Comparison of ENCODE assay signal across 1 cellular context in the genomic region with DNA sequence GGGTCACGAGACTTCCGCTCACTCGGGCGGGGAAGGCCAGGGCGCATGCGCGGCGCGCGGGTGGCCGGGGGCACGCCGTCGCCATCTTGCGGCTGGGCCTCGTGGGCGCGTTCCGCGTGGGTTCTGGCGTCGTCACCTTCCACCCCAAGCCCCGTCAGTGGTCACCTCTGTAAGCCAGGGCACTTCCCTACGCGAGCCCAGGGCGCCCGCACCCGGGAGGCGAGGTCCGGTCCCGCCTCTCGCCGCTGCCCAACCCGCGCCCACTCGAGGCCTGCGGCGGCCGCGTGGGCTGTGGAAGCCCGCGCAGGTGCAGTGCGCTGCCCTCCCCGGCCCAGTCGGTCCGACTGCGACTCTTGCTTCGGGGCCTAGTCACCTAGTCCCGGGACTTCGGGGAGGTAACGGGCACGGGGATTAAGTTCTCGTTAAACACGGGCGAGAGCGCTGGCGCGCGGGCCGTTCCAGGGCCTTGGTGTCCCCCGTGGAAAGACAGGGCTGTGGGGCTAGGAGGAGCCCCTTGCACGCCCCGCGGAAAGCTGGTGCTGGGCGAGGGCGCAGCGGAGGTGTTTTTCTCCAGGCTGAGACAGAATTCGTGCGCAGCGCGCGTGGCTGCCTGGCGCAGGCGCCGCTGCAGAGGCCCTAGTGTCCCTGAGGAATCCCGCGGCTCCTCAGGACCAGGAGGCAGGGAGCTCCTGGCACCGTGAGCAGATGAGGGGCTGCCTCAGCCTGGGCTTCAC.
TF ChIP-seq lines count a peak whose summit lies in the region.

No MANE protein-coding gene starts in this region.

TF ChIP-seq in HepG2, 621 proteins besides CTCF, POLR2A, EP300 and RAD21 (continued from another document and continues in another):
- TF ChIP-seq PLRG1 (conservative IDR thresholded peaks at IDR 0.05) = no peak
- TF ChIP-seq LCORL (IDR thresholded peaks at IDR 0.05) = no peak
- peak; percentile 75 for TF ChIP-seq LCORL (CRISPR knock-in tag; IDR thresholded peaks at IDR 0.05)
- TF ChIP-seq ZNF337 (CRISPR knock-in tag; IDR thresholded peaks at IDR 0.05; ENCODE audit: borderline replicate concordance, low read depth) = peak; percentile 76; the same call in 1 of the 2 replicates
- peak; percentile 99 for TF ChIP-seq ZNF749 (CRISPR knock-in tag; IDR thresholded peaks at IDR 0.05; ENCODE audit: borderline replicate concordance)
- TF ChIP-seq ZNF329 (CRISPR knock-in tag; IDR thresholded peaks at IDR 0.05; ENCODE audit: low read depth) = peak; percentile 87
- TF ChIP-seq FIP1L1 (IDR thresholded peaks at IDR 0.05; ENCODE audit: borderline replicate concordance, insufficient read depth, low read depth, low read length) = no peak
- TF ChIP-seq ELF1 (CRISPR knock-in tag; IDR thresholded peaks at IDR 0.05) = peak; percentile 93
- TF ChIP-seq, protein P1, sequence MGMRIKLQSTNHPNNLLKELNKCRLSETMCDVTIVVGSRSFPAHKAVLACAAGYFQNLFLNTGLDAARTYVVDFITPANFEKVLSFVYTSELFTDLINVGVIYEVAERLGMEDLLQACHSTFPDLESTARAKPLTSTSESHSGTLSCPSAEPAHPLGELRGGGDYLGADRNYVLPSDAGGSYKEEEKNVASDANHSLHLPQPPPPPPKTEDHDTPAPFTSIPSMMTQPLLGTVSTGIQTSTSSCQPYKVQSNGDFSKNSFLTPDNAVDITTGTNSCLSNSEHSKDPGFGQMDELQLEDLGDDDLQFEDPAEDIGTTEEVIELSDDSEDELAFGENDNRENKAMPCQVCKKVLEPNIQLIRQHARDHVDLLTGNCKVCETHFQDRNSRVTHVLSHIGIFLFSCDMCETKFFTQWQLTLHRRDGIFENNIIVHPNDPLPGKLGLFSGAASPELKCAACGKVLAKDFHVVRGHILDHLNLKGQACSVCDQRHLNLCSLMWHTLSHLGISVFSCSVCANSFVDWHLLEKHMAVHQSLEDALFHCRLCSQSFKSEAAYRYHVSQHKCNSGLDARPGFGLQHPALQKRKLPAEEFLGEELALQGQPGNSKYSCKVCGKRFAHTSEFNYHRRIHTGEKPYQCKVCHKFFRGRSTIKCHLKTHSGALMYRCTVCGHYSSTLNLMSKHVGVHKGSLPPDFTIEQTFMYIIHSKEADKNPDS (CRISPR knock-in tag; IDR thresholded peaks at IDR 0.05) = peak; percentile 43; the same call in 1 of the 2 replicates
- peak; percentile 99 for TF ChIP-seq ZNF446 (CRISPR knock-in tag; IDR thresholded peaks at IDR 0.05)
- TF ChIP-seq AGO1 (IDR thresholded peaks at IDR 0.05; ENCODE audit: low read depth, low read length, poor library complexity, severe bottlenecking) = peak; percentile 93
- peak; percentile 98 for TF ChIP-seq ZSCAN21 (CRISPR knock-in tag; IDR thresholded peaks at IDR 0.05; ENCODE audit: borderline replicate concordance)
- TF ChIP-seq SMAD9 (CRISPR knock-in tag; IDR thresholded peaks at IDR 0.05) = peak; percentile 87; the same call in 1 of the 2 replicates
- no peak for TF ChIP-seq SCMH1 (CRISPR knock-in tag; IDR thresholded peaks at IDR 0.05; ENCODE audit: borderline replicate concordance)
- TF ChIP-seq, protein P2, sequence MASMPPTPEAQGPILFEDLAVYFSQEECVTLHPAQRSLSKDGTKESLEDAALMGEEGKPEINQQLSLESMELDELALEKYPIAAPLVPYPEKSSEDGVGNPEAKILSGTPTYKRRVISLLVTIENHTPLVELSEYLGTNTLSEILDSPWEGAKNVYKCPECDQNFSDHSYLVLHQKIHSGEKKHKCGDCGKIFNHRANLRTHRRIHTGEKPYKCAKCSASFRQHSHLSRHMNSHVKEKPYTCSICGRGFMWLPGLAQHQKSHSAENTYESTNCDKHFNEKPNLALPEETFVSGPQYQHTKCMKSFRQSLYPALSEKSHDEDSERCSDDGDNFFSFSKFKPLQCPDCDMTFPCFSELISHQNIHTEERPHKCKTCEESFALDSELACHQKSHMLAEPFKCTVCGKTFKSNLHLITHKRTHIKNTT (CRISPR knock-in tag; IDR thresholded peaks at IDR 0.05) = no peak
- TF ChIP-seq, protein P3, sequence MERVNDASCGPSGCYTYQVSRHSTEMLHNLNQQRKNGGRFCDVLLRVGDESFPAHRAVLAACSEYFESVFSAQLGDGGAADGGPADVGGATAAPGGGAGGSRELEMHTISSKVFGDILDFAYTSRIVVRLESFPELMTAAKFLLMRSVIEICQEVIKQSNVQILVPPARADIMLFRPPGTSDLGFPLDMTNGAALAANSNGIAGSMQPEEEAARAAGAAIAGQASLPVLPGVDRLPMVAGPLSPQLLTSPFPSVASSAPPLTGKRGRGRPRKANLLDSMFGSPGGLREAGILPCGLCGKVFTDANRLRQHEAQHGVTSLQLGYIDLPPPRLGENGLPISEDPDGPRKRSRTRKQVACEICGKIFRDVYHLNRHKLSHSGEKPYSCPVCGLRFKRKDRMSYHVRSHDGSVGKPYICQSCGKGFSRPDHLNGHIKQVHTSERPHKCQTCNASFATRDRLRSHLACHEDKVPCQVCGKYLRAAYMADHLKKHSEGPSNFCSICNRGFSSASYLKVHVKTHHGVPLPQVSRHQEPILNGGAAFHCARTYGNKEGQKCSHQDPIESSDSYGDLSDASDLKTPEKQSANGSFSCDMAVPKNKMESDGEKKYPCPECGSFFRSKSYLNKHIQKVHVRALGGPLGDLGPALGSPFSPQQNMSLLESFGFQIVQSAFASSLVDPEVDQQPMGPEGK (CRISPR knock-in tag; IDR thresholded peaks at IDR 0.05) = peak; percentile 89; the same call in 1 of the 2 replicates
- peak; percentile 78; the same call in 2 of the 3 replicates for TF ChIP-seq MXI1 (IDR thresholded peaks at IDR 0.05; ENCODE audit: borderline replicate concordance, low read depth, low read length)
- no peak; the same call in 1 of the 2 replicates for TF ChIP-seq FOXM1 (CRISPR knock-in tag; IDR thresholded peaks at IDR 0.05)
- TF ChIP-seq, protein P4, sequence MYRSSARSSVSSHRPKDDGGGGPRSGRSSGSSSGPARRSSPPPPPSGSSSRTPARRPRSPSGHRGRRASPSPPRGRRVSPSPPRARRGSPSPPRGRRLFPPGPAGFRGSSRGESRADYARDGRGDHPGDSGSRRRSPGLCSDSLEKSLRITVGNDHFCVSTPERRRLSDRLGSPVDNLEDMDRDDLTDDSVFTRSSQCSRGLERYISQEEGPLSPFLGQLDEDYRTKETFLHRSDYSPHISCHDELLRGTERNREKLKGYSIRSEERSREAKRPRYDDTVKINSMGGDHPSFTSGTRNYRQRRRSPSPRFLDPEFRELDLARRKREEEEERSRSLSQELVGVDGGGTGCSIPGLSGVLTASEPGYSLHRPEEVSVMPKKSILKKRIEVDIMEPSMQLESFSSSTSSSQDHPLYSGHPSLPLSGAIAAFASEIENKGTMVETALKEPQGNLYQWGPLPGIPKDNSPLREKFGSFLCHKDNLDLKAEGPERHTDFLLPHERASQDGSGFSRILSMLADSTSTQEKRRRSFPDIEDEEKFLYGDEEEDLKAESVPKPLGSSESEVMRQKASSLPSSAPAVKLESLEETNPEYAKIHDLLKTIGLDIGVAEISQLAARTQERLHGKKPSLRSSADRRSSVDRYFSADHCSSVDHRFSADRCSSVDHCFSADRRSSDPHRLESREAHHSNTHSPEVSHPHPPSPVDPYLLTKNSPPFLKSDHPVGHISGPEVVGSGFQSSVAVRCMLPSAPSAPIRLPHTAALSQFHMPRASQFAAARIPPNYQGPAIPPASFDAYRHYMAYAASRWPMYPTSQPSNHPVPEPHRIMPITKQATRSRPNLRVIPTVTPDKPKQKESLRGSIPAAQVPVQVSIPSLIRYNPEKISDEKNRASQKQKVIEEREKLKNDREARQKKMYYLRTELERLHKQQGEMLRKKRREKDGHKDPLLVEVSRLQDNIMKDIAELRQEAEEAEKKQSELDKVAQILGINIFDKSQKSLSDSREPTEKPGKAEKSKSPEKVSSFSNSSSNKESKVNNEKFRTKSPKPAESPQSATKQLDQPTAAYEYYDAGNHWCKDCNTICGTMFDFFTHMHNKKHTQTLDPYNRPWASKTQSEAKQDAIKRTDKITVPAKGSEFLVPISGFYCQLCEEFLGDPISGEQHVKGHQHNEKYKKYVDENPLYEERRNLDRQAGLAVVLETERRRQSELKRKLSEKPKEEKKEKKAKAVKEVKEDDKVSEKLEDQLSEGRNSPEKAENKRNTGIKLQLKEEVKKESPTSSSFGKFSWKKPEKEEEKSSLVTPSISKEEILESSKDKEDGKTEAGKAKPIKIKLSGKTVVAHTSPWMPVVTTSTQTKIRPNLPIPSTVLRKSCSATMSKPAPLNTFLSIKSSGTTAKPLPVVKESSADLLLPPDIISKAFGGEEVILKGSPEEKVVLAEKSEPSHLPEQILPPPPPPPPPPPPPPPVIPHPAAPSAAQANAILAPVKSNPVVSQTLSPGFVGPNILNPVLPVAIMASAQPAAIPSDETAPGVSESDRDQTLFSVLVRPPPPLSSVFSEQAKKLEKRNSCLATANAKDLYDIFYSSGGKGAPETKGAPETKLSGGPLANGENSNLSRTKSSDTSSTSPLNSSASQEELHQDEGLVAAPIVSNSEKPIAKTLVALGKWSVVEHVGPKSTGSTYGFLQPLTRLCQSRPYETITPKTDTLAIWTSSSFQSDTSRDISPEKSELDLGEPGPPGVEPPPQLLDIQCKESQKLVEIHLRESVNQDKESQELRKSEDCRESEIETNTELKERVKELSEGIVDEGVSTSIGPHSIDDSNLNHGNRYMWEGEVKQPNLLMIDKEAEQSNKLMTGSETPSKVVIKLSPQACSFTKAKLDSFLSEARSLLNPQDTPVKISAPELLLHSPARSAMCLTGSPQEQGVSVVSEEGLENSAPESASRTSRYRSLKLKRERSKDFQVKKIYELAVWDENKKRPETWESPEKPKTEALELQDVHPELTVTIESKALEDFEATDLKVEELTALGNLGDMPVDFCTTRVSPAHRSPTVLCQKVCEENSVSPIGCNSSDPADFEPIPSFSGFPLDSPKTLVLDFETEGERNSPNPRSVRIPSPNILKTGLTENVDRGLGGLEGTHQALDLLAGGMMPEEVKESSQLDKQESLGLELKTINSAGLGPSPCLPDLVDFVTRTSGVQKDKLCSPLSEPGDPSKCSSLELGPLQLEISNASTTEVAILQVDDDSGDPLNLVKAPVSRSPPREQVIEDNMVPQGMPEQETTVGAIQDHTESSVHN (CRISPR knock-in tag; IDR thresholded peaks at IDR 0.05) = peak; percentile 94
- no peak for TF ChIP-seq ZNF3 (CRISPR knock-in tag; IDR thresholded peaks at IDR 0.05)
- no peak for TF ChIP-seq ATF7 (IDR thresholded peaks at IDR 0.05)
- peak; percentile 73 for TF ChIP-seq ATF7 (CRISPR knock-in tag; IDR thresholded peaks at IDR 0.05)
- no peak for TF ChIP-seq NFIC (IDR thresholded peaks at IDR 0.05; ENCODE audit: low read length)
- TF ChIP-seq, protein P5, sequence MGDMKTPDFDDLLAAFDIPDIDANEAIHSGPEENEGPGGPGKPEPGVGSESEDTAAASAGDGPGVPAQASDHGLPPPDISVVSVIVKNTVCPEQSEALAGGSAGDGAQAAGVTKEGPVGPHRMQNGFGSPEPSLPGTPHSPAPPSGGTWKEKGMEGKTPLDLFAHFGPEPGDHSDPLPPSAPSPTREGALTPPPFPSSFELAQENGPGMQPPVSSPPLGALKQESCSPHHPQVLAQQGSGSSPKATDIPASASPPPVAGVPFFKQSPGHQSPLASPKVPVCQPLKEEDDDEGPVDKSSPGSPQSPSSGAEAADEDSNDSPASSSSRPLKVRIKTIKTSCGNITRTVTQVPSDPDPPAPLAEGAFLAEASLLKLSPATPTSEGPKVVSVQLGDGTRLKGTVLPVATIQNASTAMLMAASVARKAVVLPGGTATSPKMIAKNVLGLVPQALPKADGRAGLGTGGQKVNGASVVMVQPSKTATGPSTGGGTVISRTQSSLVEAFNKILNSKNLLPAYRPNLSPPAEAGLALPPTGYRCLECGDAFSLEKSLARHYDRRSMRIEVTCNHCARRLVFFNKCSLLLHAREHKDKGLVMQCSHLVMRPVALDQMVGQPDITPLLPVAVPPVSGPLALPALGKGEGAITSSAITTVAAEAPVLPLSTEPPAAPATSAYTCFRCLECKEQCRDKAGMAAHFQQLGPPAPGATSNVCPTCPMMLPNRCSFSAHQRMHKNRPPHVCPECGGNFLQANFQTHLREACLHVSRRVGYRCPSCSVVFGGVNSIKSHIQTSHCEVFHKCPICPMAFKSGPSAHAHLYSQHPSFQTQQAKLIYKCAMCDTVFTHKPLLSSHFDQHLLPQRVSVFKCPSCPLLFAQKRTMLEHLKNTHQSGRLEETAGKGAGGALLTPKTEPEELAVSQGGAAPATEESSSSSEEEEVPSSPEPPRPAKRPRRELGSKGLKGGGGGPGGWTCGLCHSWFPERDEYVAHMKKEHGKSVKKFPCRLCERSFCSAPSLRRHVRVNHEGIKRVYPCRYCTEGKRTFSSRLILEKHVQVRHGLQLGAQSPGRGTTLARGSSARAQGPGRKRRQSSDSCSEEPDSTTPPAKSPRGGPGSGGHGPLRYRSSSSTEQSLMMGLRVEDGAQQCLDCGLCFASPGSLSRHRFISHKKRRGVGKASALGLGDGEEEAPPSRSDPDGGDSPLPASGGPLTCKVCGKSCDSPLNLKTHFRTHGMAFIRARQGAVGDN (CRISPR knock-in tag; IDR thresholded peaks at IDR 0.05) = peak; percentile 96
- TF ChIP-seq ZNF543 (CRISPR knock-in tag; IDR thresholded peaks at IDR 0.05) = peak; percentile 92
- TF ChIP-seq, protein P6, sequence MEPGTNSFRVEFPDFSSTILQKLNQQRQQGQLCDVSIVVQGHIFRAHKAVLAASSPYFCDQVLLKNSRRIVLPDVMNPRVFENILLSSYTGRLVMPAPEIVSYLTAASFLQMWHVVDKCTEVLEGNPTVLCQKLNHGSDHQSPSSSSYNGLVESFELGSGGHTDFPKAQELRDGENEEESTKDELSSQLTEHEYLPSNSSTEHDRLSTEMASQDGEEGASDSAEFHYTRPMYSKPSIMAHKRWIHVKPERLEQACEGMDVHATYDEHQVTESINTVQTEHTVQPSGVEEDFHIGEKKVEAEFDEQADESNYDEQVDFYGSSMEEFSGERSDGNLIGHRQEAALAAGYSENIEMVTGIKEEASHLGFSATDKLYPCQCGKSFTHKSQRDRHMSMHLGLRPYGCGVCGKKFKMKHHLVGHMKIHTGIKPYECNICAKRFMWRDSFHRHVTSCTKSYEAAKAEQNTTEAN (CRISPR knock-in tag; conservative IDR thresholded peaks at IDR 0.05) = peak; percentile 77
- no peak for TF ChIP-seq ZFP36L2 (CRISPR knock-in tag; IDR thresholded peaks at IDR 0.05)
- peak; percentile 84 for TF ChIP-seq POGZ (CRISPR knock-in tag; IDR thresholded peaks at IDR 0.05)
- TF ChIP-seq, protein P7, sequence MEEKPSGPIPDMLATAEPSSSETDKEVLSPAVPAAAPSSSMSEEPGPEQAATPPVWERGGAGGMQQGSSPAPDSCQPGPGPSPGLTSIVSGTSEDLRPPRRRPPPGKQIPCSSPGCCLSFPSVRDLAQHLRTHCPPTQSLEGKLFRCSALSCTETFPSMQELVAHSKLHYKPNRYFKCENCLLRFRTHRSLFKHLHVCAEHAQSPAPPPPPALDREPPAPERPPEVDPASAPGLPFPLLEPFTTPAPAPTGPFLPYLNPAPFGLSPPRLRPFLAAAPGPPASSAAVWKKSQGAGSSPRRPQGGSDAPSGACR (CRISPR knock-in tag; IDR thresholded peaks at IDR 0.05) = no peak; the same call in 1 of the 2 replicates
- no peak for TF ChIP-seq SMARCE1 (IDR thresholded peaks at IDR 0.05; ENCODE audit: borderline replicate concordance)
- peak; percentile 94 for TF ChIP-seq ZNF616 (CRISPR knock-in tag; IDR thresholded peaks at IDR 0.05; ENCODE audit: low read depth)
- TF ChIP-seq ZNF225 (CRISPR knock-in tag; IDR thresholded peaks at IDR 0.05) = peak; percentile 98; the same call in 1 of the 2 replicates
- TF ChIP-seq, protein P8, sequence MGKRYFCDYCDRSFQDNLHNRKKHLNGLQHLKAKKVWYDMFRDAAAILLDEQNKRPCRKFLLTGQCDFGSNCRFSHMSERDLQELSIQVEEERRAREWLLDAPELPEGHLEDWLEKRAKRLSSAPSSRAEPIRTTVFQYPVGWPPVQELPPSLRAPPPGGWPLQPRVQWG (CRISPR knock-in tag; IDR thresholded peaks at IDR 0.05; ENCODE audit: borderline replicate concordance, low read depth) = peak; percentile 94; the same call in 1 of the 2 replicates
- TF ChIP-seq ZBTB7B (CRISPR knock-in tag; IDR thresholded peaks at IDR 0.05) = 0 out of 2 replicates have a peak, but pooled peaks have one; percentile 47
